9 cellular contexts compared by ENCODE assay signal in the genomic region with DNA sequence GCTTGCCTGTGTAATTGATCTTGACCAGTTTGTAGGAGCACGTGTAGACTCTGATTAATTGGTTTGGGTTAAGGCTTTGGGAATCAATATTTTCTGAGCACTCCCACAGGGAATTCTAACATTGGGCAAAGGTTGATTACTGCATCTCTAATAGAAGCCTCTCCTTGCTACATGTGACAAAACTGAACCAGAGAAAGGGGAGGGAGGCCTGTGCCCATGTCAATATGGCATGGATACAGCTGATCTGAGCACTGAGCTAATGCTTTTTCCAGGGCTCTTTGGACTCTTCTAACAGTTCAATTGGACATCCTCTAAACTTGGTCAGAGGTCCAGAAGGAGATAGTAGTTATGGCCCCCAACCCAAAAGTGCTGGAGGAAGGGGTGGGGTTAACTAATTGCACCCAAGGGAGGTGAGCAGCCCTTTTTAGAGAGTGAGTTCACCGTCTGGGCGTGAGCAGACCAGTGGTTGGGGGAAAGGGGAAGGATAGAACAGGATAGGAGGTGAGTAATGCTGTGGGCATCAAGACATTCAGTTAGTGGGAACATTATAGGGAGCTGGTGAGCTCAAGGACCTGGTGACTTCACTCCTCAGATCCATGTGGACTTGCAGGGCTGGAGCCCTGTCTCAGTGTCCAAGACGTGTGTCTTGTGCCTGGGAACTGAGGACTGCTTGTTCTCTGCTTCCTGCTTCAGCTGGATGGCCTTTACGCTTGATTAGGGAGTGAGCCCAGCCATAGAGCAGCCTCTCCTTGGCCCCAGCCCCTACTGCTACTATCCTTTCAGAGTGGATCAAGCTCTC. TPM values are rescaled to one million over a fixed set of nuclear protein-coding genes. Genes with fewer than 3 reads are reported as not detected.
DNase-seq lines count a peak whose midpoint lies in the region; ATAC-seq, FAIRE-seq and TF ChIP-seq lines count a peak whose summit lies in the region.
"Had no signal": no experiment of that assay in that cellular context is flagged by ENCODE, and none has a peak within 500 bp of the region (broad histone marks: within the 10 kb centered on the region; RNA-seq: fewer than 3 reads in every experiment).

No MANE protein-coding gene starts in this region.

- no peak for DNase-seq in CD4-positive, alpha-beta memory T cell
- DNase-seq in OCI-LY7 (ENCODE audit: low spot score) (no peak), endothelial cell of umbilical vein (ENCODE audit: low read depth, low spot score) (no peak), nephron progenitor cell (no peak), NCI-H526 (lab: John Stamatoyannopoulos, UW) (no peak), NCI-H446 (lab: John Stamatoyannopoulos, UW) (no peak), NCI-H146 treated with DMSO at 0.1 percent for 48 hours (lab: John Stamatoyannopoulos, UW; ENCODE audit: unreplicated experiment) (no peak)
- DNase-seq: activated CD4-positive, alpha-beta T cell treated with anti-CD3 and anti-CD28 coated beads, Interleukin-2, amount 50 U/mL, for 1 hour had no signal

- H3K9me1 ChIP-seq in endothelial cell of umbilical vein (replicated peaks; ENCODE audit: control insufficient read depth, extremely low read depth, insufficient read depth, low read length), result no peaks in the 10 kb centered on the region

- CTCF ChIA-PET in CD4-positive, alpha-beta memory T cell (lab: Charles Lee; ENCODE audit: partially characterized antibody), result interaction anchor here (1.2 to 2.2 kb wide), 3 partner anchors 11 to 22 kb away, joined by 3 to 6 read pairs (median 5); no protein-coding TSS in a partner anchor
- CTCF ChIA-PET in OCI-LY7 (lab: Charles Lee; ENCODE audit: unreplicated experiment), result no interaction called here
- CTCF ChIA-PET in endothelial cell of umbilical vein (lab: Charles Lee), result interaction anchor here (1.1 to 1.8 kb wide), 3 partner anchors 10 to 30 kb away, joined by 3 to 5 read pairs (median 4); no protein-coding TSS in a partner anchor

- dilution Hi-C loops in endothelial cell of umbilical vein (cut with MboI; ENCODE audit: extremely low pct_ligation_motif_present, low sequenced_read_pairs), result no loop called here

- H3K4me2 ChIP-seq in OCI-LY7 (ENCODE audit: low read length), result peak overlapping the region; percentile 66
- peak overlapping the region; percentile 16 for H3K4me2 ChIP-seq in endothelial cell of umbilical vein (ENCODE audit: insufficient read depth, low read length)

- H3K4me3 Mint-ChIP-seq in CD4-positive, alpha-beta memory T cell, result peak overlapping the region; percentile 54 to 84 (median 71)
- H3K4me3 Mint-ChIP-seq in nephron progenitor cell, result no peak overlapping the region

- H3K27me3 Mint-ChIP-seq in CD4-positive, alpha-beta memory T cell, result no peaks in the 10 kb centered on the region
- H3K27me3 Mint-ChIP-seq in nephron progenitor cell (ENCODE audit: low read depth, poor library complexity), result peaks cover 3% of the 10 kb centered on the region

- H3K9me3 ChIP-seq in CD4-positive, alpha-beta memory T cell (ENCODE audit: control insufficient read depth in 1 of 2, low read length in 2 of 2), result no peaks in the 10 kb centered on the region
- H3K9me3 ChIP-seq in OCI-LY7 (ENCODE audit: low read length), result no peaks in the 10 kb centered on the region
- no peaks in the 10 kb centered on the region for H3K9me3 ChIP-seq in endothelial cell of umbilical vein (replicated peaks; ENCODE audit: control insufficient read depth, insufficient read depth, low read length)

- FAIRE-seq in endothelial cell of umbilical vein (lab: Jason Lieb, UNC), result no peak

- H3K4me1 ChIP-seq in CD4-positive, alpha-beta memory T cell (ENCODE audit: insufficient read depth, low read length), result peaks cover 100% of the 10 kb centered on the region
- peaks cover 100% of the 10 kb centered on the region for H3K4me1 ChIP-seq in OCI-LY7 (ENCODE audit: insufficient read depth, low read length, poor library complexity, severe bottlenecking)
- peaks cover 63% of the 10 kb centered on the region for H3K4me1 ChIP-seq in endothelial cell of umbilical vein (ENCODE audit: control insufficient read depth, extremely low read depth, insufficient read depth, low read length)

- TF ChIP-seq CTCF in OCI-LY7 (conservative IDR thresholded peaks at IDR 0.05; ENCODE audit: low read length) (no peak), endothelial cell of umbilical vein (IDR thresholded peaks at IDR 0.05; ENCODE audit: extremely low read depth in 1 of 2, insufficient read depth in 1 of 2, low read depth in 1 of 2, low read length in 2 of 2) (no peak), nephron progenitor cell (IDR thresholded peaks at IDR 0.05) (no peak)

- H2AFZ ChIP-seq in OCI-LY7 (ENCODE audit: low read length) (no peak overlapping the region), endothelial cell of umbilical vein (ENCODE audit: low read depth, low read length) (no peak overlapping the region)

- H3K9ac ChIP-seq in endothelial cell of umbilical vein (replicated peaks; ENCODE audit: extremely low read depth, insufficient read depth, low read length), result peak overlapping the region; percentile 37

- H3K9me3 Mint-ChIP-seq in CD4-positive, alpha-beta memory T cell, result no peaks in the 10 kb centered on the region
- H3K9me3 Mint-ChIP-seq in nephron progenitor cell, result peaks cover 59% of the 10 kb centered on the region

- peak overlapping the region; percentile 28 for H3K27ac ChIP-seq in CD4-positive, alpha-beta memory T cell (ENCODE audit: low read depth, low read length)
- H3K27ac ChIP-seq in OCI-LY7 (ENCODE audit: low read depth, low read length, poor library complexity, severe bottlenecking) (peak overlapping the region; percentile 33), endothelial cell of umbilical vein (ENCODE audit: insufficient read depth, low read depth, low read length) (peak overlapping the region; percentile 71)

- H4K20me1 ChIP-seq in OCI-LY7 (ENCODE audit: insufficient read depth, low read length), result peaks cover 8% of the 10 kb centered on the region; the same call in 1 of the 2 replicates
- peaks cover 8% of the 10 kb centered on the region for H4K20me1 ChIP-seq in endothelial cell of umbilical vein (replicated peaks; ENCODE audit: control insufficient read depth, extremely low read depth, insufficient read depth, low read length)

- no peaks in the 10 kb centered on the region for H3K27me3 ChIP-seq in CD4-positive, alpha-beta memory T cell (ENCODE audit: insufficient read depth, low read length)
- no peaks in the 10 kb centered on the region for H3K27me3 ChIP-seq in endothelial cell of umbilical vein (ENCODE audit: control insufficient read depth in 2 of 2, insufficient read depth in 2 of 2, low read length in 2 of 2)

- POLR2A ChIA-PET in CD4-positive, alpha-beta memory T cell (lab: Charles Lee; ENCODE audit: partially characterized antibody), result interaction anchor here (0.6 to 3.1 kb wide), 7 partner anchors 8 to 89 kb away, joined by 3 to 21 read pairs (median 4); no protein-coding TSS in a partner anchor
- POLR2A ChIA-PET in OCI-LY7 (lab: Charles Lee) (interaction anchor here (0.9 to 4.6 kb wide), 6 partner anchors 8 to 326 kb away, joined by 3 to 23 read pairs (median 8); no protein-coding TSS in a partner anchor), endothelial cell of umbilical vein (lab: Charles Lee) (interaction anchor here (0.8 kb wide), 1 partner anchor 14 kb away, joined by 3 read pairs; no protein-coding TSS in a partner anchor)

- BruUV-seq in OCI-LY7 (replicated peaks; lab: Mats Ljungman, UMichigan) (no TSS peak), endothelial cell of umbilical vein (replicated peaks; lab: Mats Ljungman, UMichigan) (TSS peak; percentile 60)

- no peak overlapping the region for H3K4me3 ChIP-seq in CD4-positive, alpha-beta memory T cell (ENCODE audit: low read length in 2 of 2)
- H3K4me3 ChIP-seq in OCI-LY7 (ENCODE audit: low read depth, low read length, poor library complexity, severe bottlenecking) (peak overlapping the region; percentile 7), endothelial cell of umbilical vein (replicated peaks in 1 of 3; ENCODE audit: insufficient read depth in 1 of 3, low read depth in 1 of 3, low read length in 3 of 3) (no peak overlapping the region)

- no peak for ATAC-seq in GM19395 (IDR thresholded peaks at IDR 0.05; ENCODE audit: unreplicated experiment)

- intact Hi-C loops in CD4-positive, alpha-beta memory T cell (cut with micrococcal nuclease), result no loop called here
- intact Hi-C loops in OCI-LY7 (cut with micrococcal nuclease; ENCODE audit: unreplicated experiment) (no loop called here), endothelial cell of umbilical vein (cut with micrococcal nuclease) (no loop called here)

- H3K36me3 ChIP-seq in CD4-positive, alpha-beta memory T cell (ENCODE audit: insufficient read depth, low read length), result no peaks in the 10 kb centered on the region
- H3K36me3 ChIP-seq in OCI-LY7 (ENCODE audit: insufficient read depth, low read length) (peaks cover 4% of the 10 kb centered on the region), endothelial cell of umbilical vein (ENCODE audit: control insufficient read depth in 2 of 2, extremely low read depth in 1 of 2, insufficient read depth in 2 of 2, low read length in 2 of 2) (no peaks in the 10 kb centered on the region)

- H3K27ac Mint-ChIP-seq in CD4-positive, alpha-beta memory T cell, result peak overlapping the region; percentile 85 to 94 (median 87)
- H3K27ac Mint-ChIP-seq in nephron progenitor cell, result peak overlapping the region; percentile 48

- no peak for TF ChIP-seq POLR2A in endothelial cell of umbilical vein (IDR thresholded peaks at IDR 0.05; ENCODE audit: low read depth, low read length)

- H3K36me3 Mint-ChIP-seq in CD4-positive, alpha-beta memory T cell, result peaks cover 36 to 45% of the 10 kb centered on the region in 2 donors
- peaks cover 27% of the 10 kb centered on the region for H3K36me3 Mint-ChIP-seq in nephron progenitor cell (ENCODE audit: low read depth)

- H3K9me2 ChIP-seq in OCI-LY7 (ENCODE audit: insufficient read depth, low read length), result no peaks in the 10 kb centered on the region

- H3K4me1 Mint-ChIP-seq in CD4-positive, alpha-beta memory T cell, result peaks cover 56 to 100% (median 81%) of the 10 kb centered on the region in 4 donors
- peaks cover 36% of the 10 kb centered on the region for H3K4me1 Mint-ChIP-seq in nephron progenitor cell

- peaks cover 98% of the 10 kb centered on the region for H3K79me2 ChIP-seq in OCI-LY7 (ENCODE audit: insufficient read depth, low read depth, low read length)
- peaks cover 99% of the 10 kb centered on the region for H3K79me2 ChIP-seq in endothelial cell of umbilical vein (ENCODE audit: control insufficient read depth, insufficient read depth, low read length)

RNA-seq across cellular contexts. Expression of gene MSN, which starts 22.8 kb away (rescaled TPM):
- 100 to 1,000 TPM; 334 to 343 TPM for total RNA-seq in CD4-positive, alpha-beta memory T cell
- polyA plus RNA-seq in CD4-positive, alpha-beta memory T cell, result 100 to 1,000 TPM; 594 to 669 TPM
- total RNA-seq in OCI-LY7 (2014; rRNA removed; shearing (Covaris generic)), result 95.1 and 95.8 TPM in 2 replicates
- total RNA-seq in OCI-LY7 (2022) (143 and 145 TPM in 2 replicates), endothelial cell of umbilical vein (635 and 658 TPM in 2 replicates)
- polyA plus RNA-seq in endothelial cell of umbilical vein, result 511 and 528 TPM in 2 replicates
- polyA plus RNA-seq in endothelial cell of umbilical vein (2011; cell fraction: cytosol; rRNA removed), result 475 and 549 TPM in 2 replicates
- polyA plus RNA-seq in endothelial cell of umbilical vein (2011; cell fraction: nucleus; rRNA removed), result 738 and 769 TPM in 2 replicates
- polyA plus RNA-seq in endothelial cell of umbilical vein (2012), result 862 and 934 TPM in 2 replicates
- 709 and 797 TPM in 2 replicates for polyA minus RNA-seq in endothelial cell of umbilical vein
- 123 TPM for polyA minus RNA-seq in endothelial cell of umbilical vein (2011; cell fraction: cytosol; rRNA and poly(A)+ RNA removed)
- polyA minus RNA-seq in endothelial cell of umbilical vein (2011; cell fraction: nucleus; rRNA and poly(A)+ RNA removed), result 296 and 346 TPM in 2 replicates
